Comparison of ENCODE assay signal across 20 cellular contexts in genomic region chr1:244256086-244256485, GRCh38.
"Had no signal": no experiment of that assay in that cellular context is flagged by ENCODE, and none has a peak within 500 bp of the region (broad histone marks: within the 10 kb centered on the region; RNA-seq: fewer than 3 reads in every experiment).

No MANE protein-coding gene starts in this region.

- ATAC-seq: activated naive CD8-positive, alpha-beta T cell treated with anti-CD3 and anti-CD28 coated beads, Interleukin-2, amount 50 U/mL, for 24 hours; left lobe of liver; naive thymus-derived CD8-positive, alpha-beta T cell; right cardiac atrium had no signal

- H3K9me3 ChIP-seq: thyroid gland had no signal

- H3K36me3 ChIP-seq: thyroid gland had no signal

- H3K27ac Mint-ChIP-seq: activated CD4-positive, alpha-beta memory T cell treated with anti-CD3 and anti-CD28 coated beads for 36 hours; activated naive CD8-positive, alpha-beta T cell treated with anti-CD3 and anti-CD28 coated beads, Interleukin-2, amount 50 U/mL, for 24 hours; activated T-helper 1 cell treated with anti-CD3 and anti-CD28 coated beads, Interleukin-12 subunit alpha, Interleukin-12 subunit beta, Interleukin-2, Interleukin-4 antibody, amounts not matched to agents 30 ng/mL and 10 ng/mL and 1 ng/mL, durations not matched to agents 14 hours and 24 hours and 36 hours; naive thymus-derived CD8-positive, alpha-beta T cell; stimulated activated naive CD8-positive, alpha-beta T cell treated with anti-CD3 and anti-CD28 coated beads, Interleukin-15, Interleukin-2, amounts not matched to agents 100 ng/mL and 50 ng/mL, for 24 hours had no signal

- H3K27ac ChIP-seq: coronary artery, epithelial cell of prostate, parathyroid adenoma, thyroid gland had no signal

- H2AFZ ChIP-seq: parathyroid adenoma had no signal

- H3K9ac ChIP-seq: parathyroid adenoma had no signal

- H3K27me3 ChIP-seq: thyroid gland had no signal

- DNase-seq: activated CD4-positive, alpha-beta memory T cell treated with anti-CD3 and anti-CD28 coated beads for 36 hours; activated CD4-positive, alpha-beta T cell treated with anti-CD3 and anti-CD28 coated beads for 4 hours; activated CD4-positive, CD25-positive, alpha-beta regulatory T cell; activated gamma-delta T cell; activated naive CD4-positive, alpha-beta T cell treated with anti-CD3 and anti-CD28 coated beads, Interleukin-2, amount 50 U/mL, for 16 hours; activated naive CD8-positive, alpha-beta T cell treated with anti-CD3 and anti-CD28 coated beads, Interleukin-2, amount 50 U/mL, for 24 hours; activated T-cell treated with anti-CD3 and anti-CD28 coated beads for 4 hours; cerebellar nuclear complex; naive thymus-derived CD8-positive, alpha-beta T cell; right cardiac atrium; substantia nigra; T-helper 9 cell; thyroid gland had no signal

- H3K27me3 Mint-ChIP-seq: activated naive CD8-positive, alpha-beta T cell treated with anti-CD3 and anti-CD28 coated beads, Interleukin-2, amount 50 U/mL, for 24 hours; stimulated activated naive CD8-positive, alpha-beta T cell treated with anti-CD3 and anti-CD28 coated beads, Interleukin-15, Interleukin-2, amounts not matched to agents 100 ng/mL and 50 ng/mL, for 24 hours had no signal

- H3K9me3 Mint-ChIP-seq: activated CD4-positive, alpha-beta memory T cell treated with anti-CD3 and anti-CD28 coated beads for 36 hours; activated naive CD8-positive, alpha-beta T cell treated with anti-CD3 and anti-CD28 coated beads, Interleukin-2, amount 50 U/mL, for 24 hours; activated T-helper 1 cell treated with anti-CD3 and anti-CD28 coated beads, Interleukin-12 subunit alpha, Interleukin-12 subunit beta, Interleukin-2, Interleukin-4 antibody, amounts not matched to agents 30 ng/mL and 10 ng/mL and 1 ng/mL, durations not matched to agents 14 hours and 24 hours and 36 hours; stimulated activated naive CD8-positive, alpha-beta T cell treated with anti-CD3 and anti-CD28 coated beads, Interleukin-15, Interleukin-2, amounts not matched to agents 100 ng/mL and 50 ng/mL, for 24 hours had no signal

- H3K4me1 ChIP-seq: parathyroid adenoma, thyroid gland had no signal

- H3K36me3 Mint-ChIP-seq: activated CD4-positive, alpha-beta memory T cell treated with anti-CD3 and anti-CD28 coated beads for 36 hours had no signal

- H3K4me3 ChIP-seq: coronary artery, lung, thyroid gland had no signal

- H3K4me3 Mint-ChIP-seq: activated CD4-positive, alpha-beta memory T cell treated with anti-CD3 and anti-CD28 coated beads for 36 hours; activated naive CD8-positive, alpha-beta T cell treated with anti-CD3 and anti-CD28 coated beads, Interleukin-2, amount 50 U/mL, for 24 hours; activated T-helper 1 cell treated with anti-CD3 and anti-CD28 coated beads, Interleukin-12 subunit alpha, Interleukin-12 subunit beta, Interleukin-2, Interleukin-4 antibody, amounts not matched to agents 30 ng/mL and 10 ng/mL and 1 ng/mL, durations not matched to agents 14 hours and 24 hours and 36 hours; naive thymus-derived CD8-positive, alpha-beta T cell; stimulated activated naive CD8-positive, alpha-beta T cell treated with anti-CD3 and anti-CD28 coated beads, Interleukin-15, Interleukin-2, amounts not matched to agents 100 ng/mL and 50 ng/mL, for 24 hours had no signal
